In the genomic region with DNA sequence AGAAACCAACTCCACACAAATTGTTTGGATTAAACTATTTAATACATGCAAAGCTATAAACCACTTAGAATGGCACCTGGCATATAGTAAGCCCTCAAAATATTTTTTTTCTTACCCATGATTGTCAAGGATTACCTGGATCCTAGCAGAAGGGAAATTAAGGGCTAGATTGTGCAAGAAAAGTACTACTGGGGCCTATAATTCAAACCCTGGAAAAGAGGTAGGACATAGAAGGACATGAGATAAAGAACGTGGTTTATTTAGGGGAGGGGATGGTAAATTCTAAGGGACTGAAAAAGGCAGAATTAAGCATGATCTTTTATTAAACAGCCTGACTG, we compare ENCODE assay signal across 3 cellular contexts.
TF ChIP-seq lines count a peak whose summit lies in the region.

No MANE protein-coding gene starts in this region.

TF ChIP-seq in GM23338, 12 proteins besides CTCF, POLR2A, EP300 and RAD21 (continues in another document):
- TF ChIP-seq EZH2 (IDR thresholded peaks at IDR 0.05; ENCODE audit: low read depth, unreplicated experiment) (no peak), ZNF331 (CRISPR knock-in tag; IDR thresholded peaks at IDR 0.05; ENCODE audit: low read depth) (no peak), JUNB (IDR thresholded peaks at IDR 0.05; ENCODE audit: unreplicated experiment) (no peak), ZNF114 (CRISPR knock-in tag; IDR thresholded peaks at IDR 0.05) (no peak), EZH2phosphoT487 (IDR thresholded peaks at IDR 0.05; ENCODE audit: unreplicated experiment) (no peak)
- TF ChIP-seq, protein P1, sequence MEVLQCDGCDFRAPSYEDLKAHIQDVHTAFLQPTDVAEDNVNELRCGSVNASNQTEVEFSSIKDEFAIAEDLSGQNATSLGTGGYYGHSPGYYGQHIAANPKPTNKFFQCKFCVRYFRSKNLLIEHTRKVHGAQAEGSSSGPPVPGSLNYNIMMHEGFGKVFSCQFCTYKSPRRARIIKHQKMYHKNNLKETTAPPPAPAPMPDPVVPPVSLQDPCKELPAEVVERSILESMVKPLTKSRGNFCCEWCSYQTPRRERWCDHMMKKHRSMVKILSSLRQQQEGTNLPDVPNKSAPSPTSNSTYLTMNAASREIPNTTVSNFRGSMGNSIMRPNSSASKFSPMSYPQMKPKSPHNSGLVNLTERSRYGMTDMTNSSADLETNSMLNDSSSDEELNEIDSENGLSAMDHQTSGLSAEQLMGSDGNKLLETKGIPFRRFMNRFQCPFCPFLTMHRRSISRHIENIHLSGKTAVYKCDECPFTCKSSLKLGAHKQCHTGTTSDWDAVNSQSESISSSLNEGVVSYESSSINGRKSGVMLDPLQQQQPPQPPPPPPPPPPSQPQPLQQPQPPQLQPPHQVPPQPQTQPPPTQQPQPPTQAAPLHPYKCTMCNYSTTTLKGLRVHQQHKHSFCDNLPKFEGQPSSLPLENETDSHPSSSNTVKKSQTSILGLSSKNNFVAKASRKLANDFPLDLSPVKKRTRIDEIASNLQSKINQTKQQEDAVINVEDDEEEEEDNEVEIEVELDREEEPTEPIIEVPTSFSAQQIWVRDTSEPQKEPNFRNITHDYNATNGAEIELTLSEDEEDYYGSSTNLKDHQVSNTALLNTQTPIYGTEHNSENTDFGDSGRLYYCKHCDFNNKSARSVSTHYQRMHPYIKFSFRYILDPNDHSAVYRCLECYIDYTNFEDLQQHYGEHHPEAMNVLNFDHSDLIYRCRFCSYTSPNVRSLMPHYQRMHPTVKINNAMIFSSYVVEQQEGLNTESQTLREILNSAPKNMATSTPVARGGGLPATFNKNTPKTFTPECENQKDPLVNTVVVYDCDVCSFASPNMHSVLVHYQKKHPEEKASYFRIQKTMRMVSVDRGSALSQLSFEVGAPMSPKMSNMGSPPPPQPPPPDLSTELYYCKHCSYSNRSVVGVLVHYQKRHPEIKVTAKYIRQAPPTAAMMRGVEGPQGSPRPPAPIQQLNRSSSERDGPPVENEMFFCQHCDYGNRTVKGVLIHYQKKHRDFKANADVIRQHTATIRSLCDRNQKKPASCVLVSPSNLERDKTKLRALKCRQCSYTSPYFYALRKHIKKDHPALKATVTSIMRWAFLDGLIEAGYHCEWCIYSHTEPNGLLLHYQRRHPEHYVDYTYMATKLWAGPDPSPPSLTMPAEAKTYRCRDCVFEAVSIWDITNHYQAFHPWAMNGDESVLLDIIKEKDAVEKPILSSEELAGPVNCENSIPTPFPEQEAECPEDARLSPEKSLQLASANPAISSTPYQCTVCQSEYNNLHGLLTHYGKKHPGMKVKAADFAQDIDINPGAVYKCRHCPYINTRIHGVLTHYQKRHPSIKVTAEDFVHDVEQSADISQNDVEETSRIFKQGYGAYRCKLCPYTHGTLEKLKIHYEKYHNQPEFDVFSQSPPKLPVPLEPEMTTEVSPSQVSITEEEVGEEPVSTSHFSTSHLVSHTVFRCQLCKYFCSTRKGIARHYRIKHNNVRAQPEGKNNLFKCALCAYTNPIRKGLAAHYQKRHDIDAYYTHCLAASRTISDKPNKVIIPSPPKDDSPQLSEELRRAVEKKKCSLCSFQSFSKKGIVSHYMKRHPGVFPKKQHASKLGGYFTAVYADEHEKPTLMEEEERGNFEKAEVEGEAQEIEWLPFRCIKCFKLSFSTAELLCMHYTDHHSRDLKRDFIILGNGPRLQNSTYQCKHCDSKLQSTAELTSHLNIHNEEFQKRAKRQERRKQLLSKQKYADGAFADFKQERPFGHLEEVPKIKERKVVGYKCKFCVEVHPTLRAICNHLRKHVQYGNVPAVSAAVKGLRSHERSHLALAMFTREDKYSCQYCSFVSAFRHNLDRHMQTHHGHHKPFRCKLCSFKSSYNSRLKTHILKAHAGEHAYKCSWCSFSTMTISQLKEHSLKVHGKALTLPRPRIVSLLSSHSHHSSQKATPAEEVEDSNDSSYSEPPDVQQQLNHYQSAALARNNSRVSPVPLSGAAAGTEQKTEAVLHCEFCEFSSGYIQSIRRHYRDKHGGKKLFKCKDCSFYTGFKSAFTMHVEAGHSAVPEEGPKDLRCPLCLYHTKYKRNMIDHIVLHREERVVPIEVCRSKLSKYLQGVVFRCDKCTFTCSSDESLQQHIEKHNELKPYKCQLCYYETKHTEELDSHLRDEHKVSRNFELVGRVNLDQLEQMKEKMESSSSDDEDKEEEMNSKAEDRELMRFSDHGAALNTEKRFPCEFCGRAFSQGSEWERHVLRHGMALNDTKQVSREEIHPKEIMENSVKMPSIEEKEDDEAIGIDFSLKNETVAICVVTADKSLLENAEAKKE (CRISPR knock-in tag; IDR thresholded peaks at IDR 0.05), result no peak

TF ChIP-seq in K562, 482 proteins besides CTCF, POLR2A, EP300 and RAD21 (continues in another document):
- TF ChIP-seq PREB (CRISPR knock-in tag; IDR thresholded peaks at IDR 0.05), result no peak

TF ChIP-seq in HepG2, 621 proteins besides CTCF, POLR2A, EP300 and RAD21:
- TF ChIP-seq JDP2 (CRISPR knock-in tag; IDR thresholded peaks at IDR 0.05; ENCODE audit: borderline replicate concordance) (no peak), ZNF3 (CRISPR knock-in tag; IDR thresholded peaks at IDR 0.05) (no peak), IRF9 (CRISPR knock-in tag; IDR thresholded peaks at IDR 0.05; ENCODE audit: borderline replicate concordance) (no peak), TEF (CRISPR knock-in tag; IDR thresholded peaks at IDR 0.05) (no peak), RXRB (CRISPR knock-in tag; IDR thresholded peaks at IDR 0.05; ENCODE audit: borderline replicate concordance) (no peak), ZNF317 (CRISPR knock-in tag; IDR thresholded peaks at IDR 0.05) (no peak), SOX5 (CRISPR knock-in tag; IDR thresholded peaks at IDR 0.05; ENCODE audit: borderline replicate concordance) (no peak), SNRNP70 (IDR thresholded peaks at IDR 0.05; ENCODE audit: low read depth, low read length) (no peak), FOXK2 (IDR thresholded peaks at IDR 0.05) (no peak), ZNF138 (CRISPR knock-in tag; IDR thresholded peaks at IDR 0.05; ENCODE audit: low read depth) (no peak), ZNF678 (CRISPR knock-in tag; IDR thresholded peaks at IDR 0.05) (no peak), ZNF512 (CRISPR knock-in tag; IDR thresholded peaks at IDR 0.05) (no peak), NONO (IDR thresholded peaks at IDR 0.05) (no peak), NONO (CRISPR knock-in tag; conservative IDR thresholded peaks at IDR 0.05) (no peak)
- TF ChIP-seq, protein P2, sequence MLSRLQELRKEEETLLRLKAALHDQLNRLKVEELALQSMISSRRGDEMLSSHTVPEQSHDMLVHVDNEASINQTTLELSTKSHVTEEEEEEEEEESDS (CRISPR knock-in tag; IDR thresholded peaks at IDR 0.05; ENCODE audit: borderline replicate concordance), result no peak
